Comparison of ENCODE assay signal across 22 cellular contexts in genomic region chr13:30149248-30149647, GRCh38.
DNase-seq lines count a peak whose midpoint lies in the region; ATAC-seq and TF ChIP-seq lines count a peak whose summit lies in the region.
"Had no signal": no experiment of that assay in that cellular context is flagged by ENCODE, and none has a peak within 500 bp of the region (broad histone marks: within the 10 kb centered on the region; RNA-seq: fewer than 3 reads in every experiment).

No MANE protein-coding gene starts in this region.

- H3K27me3 Mint-ChIP-seq in T-helper 2 cell treated with Interferon-gamma antibody and Interleukin-4, amounts not matched to agents 5 μg/mL and 100 μg/mL, for 36 hours (ENCODE audit: low read depth) = no peaks in the 10 kb centered on the region
- no peaks in the 10 kb centered on the region for H3K27me3 Mint-ChIP-seq in CD4-positive, alpha-beta memory T cell
- no peaks in the 10 kb centered on the region for H3K27me3 Mint-ChIP-seq in activated CD4-positive, alpha-beta memory T cell treated with anti-CD3 and anti-CD28 coated beads for 36 hours
- H3K27me3 Mint-ChIP-seq: activated B cell treated with CpG ODN at 0.5 μM for 24 hours had no signal

- intact Hi-C loops in CD4-positive, alpha-beta memory T cell (cut with micrococcal nuclease) = loop anchor here (5.0 to 10.0 kb wide), 3 partner anchors 223 to 896 kb away; partner anchors contain the start of gene USPL1
- intact Hi-C loops in activated CD4-positive, alpha-beta memory T cell treated with anti-CD3 and anti-CD28 coated beads for 36 hours (cut with micrococcal nuclease) = loop anchor here (5.0 to 10.0 kb wide), 5 partner anchors 103 to 1024 kb away; partner anchors contain the start of gene KATNAL1

- H3K4me1 Mint-ChIP-seq in T-helper 2 cell treated with Interferon-gamma antibody and Interleukin-4, amounts not matched to agents 5 μg/mL and 100 μg/mL, for 36 hours (ENCODE audit: low read depth) = peaks cover 71% of the 10 kb centered on the region
- H3K4me1 Mint-ChIP-seq in CD4-positive, alpha-beta memory T cell = peaks cover 80 to 98% (median 89%) of the 10 kb centered on the region in 4 donors
- peaks cover 90% of the 10 kb centered on the region for H3K4me1 Mint-ChIP-seq in activated CD4-positive, alpha-beta memory T cell treated with anti-CD3 and anti-CD28 coated beads for 36 hours (ENCODE audit: low read depth)

- H3K27ac Mint-ChIP-seq in T-helper 2 cell treated with Interferon-gamma antibody and Interleukin-4, amounts not matched to agents 5 μg/mL and 100 μg/mL, for 36 hours = peak overlapping the region; percentile 93
- H3K27ac Mint-ChIP-seq in CD4-positive, alpha-beta memory T cell = peak overlapping the region; percentile 90 to 98 (median 96)
- peak overlapping the region; percentile 90 for H3K27ac Mint-ChIP-seq in activated CD4-positive, alpha-beta memory T cell treated with anti-CD3 and anti-CD28 coated beads for 36 hours
- H3K27ac Mint-ChIP-seq: activated B cell treated with CpG ODN at 0.5 μM for 24 hours, mesothelial cell of epicardium, nephron had no signal

- no peaks in the 10 kb centered on the region for H3K36me3 ChIP-seq in CD4-positive, alpha-beta memory T cell (ENCODE audit: insufficient read depth, low read length)
- H3K36me3 ChIP-seq: upper lobe of right lung had no signal

- POLR2A ChIA-PET in CD4-positive, alpha-beta memory T cell (lab: Charles Lee; ENCODE audit: partially characterized antibody) = interaction anchor here (0.9 to 21.7 kb wide), 11 partner anchors 1 to 468 kb away, joined by 5 to 440 read pairs (median 12); partner anchors contain the start of genes HMGB1, UBL3 and USPL1
- POLR2A ChIA-PET in activated CD4-positive, alpha-beta memory T cell treated with anti-CD3 and anti-CD28 coated beads for 36 hours (lab: Charles Lee) = no interaction called here

- peak overlapping the region; percentile 60 for H3K27ac ChIP-seq in CD4-positive, alpha-beta memory T cell (ENCODE audit: low read depth, low read length)
- H3K27ac ChIP-seq in foreskin keratinocyte = no peak overlapping the region
- H3K27ac ChIP-seq: upper lobe of right lung had no signal

- no peak overlapping the region for H3K4me3 Mint-ChIP-seq in T-helper 2 cell treated with Interferon-gamma antibody and Interleukin-4, amounts not matched to agents 5 μg/mL and 100 μg/mL, for 36 hours
- peak overlapping the region in 5 of 8 donors; percentile 70 to 88 (median 75) for H3K4me3 Mint-ChIP-seq in CD4-positive, alpha-beta memory T cell
- no peak overlapping the region for H3K4me3 Mint-ChIP-seq in activated CD4-positive, alpha-beta memory T cell treated with anti-CD3 and anti-CD28 coated beads for 36 hours
- H3K4me3 Mint-ChIP-seq: activated B cell treated with CpG ODN at 0.5 μM for 24 hours, mesothelial cell of epicardium, nephron had no signal

- peak overlapping the region; percentile 3 to 12 for H3K4me3 ChIP-seq in CD4-positive, alpha-beta memory T cell (ENCODE audit: low read length in 2 of 2)
- H3K4me3 ChIP-seq: skin epidermis, upper lobe of right lung had no signal

- peaks cover 94% of the 10 kb centered on the region for H3K4me1 ChIP-seq in CD4-positive, alpha-beta memory T cell (ENCODE audit: insufficient read depth, low read length)
- no peaks in the 10 kb centered on the region for H3K4me1 ChIP-seq in foreskin keratinocyte
- H3K4me1 ChIP-seq: upper lobe of right lung had no signal

- H3K36me3 Mint-ChIP-seq in T-helper 2 cell treated with Interferon-gamma antibody and Interleukin-4, amounts not matched to agents 5 μg/mL and 100 μg/mL, for 36 hours (ENCODE audit: low read depth) = peaks cover 18% of the 10 kb centered on the region
- peaks cover 9 to 14% of the 10 kb centered on the region in 2 donors for H3K36me3 Mint-ChIP-seq in CD4-positive, alpha-beta memory T cell
- H3K36me3 Mint-ChIP-seq in activated CD4-positive, alpha-beta memory T cell treated with anti-CD3 and anti-CD28 coated beads for 36 hours = peaks cover 13% of the 10 kb centered on the region
- H3K36me3 Mint-ChIP-seq: mesothelial cell of epicardium had no signal

- peaks cover 16% of the 10 kb centered on the region for H3K9me3 Mint-ChIP-seq in T-helper 2 cell treated with Interferon-gamma antibody and Interleukin-4, amounts not matched to agents 5 μg/mL and 100 μg/mL, for 36 hours
- peaks cover 0 to 12% (median 6%) of the 10 kb centered on the region in 8 donors for H3K9me3 Mint-ChIP-seq in CD4-positive, alpha-beta memory T cell
- peaks cover 7% of the 10 kb centered on the region for H3K9me3 Mint-ChIP-seq in activated CD4-positive, alpha-beta memory T cell treated with anti-CD3 and anti-CD28 coated beads for 36 hours
- H3K9me3 Mint-ChIP-seq: mesothelial cell of epicardium, nephron had no signal

- ATAC-seq in foreskin keratinocyte (peak; percentile 10), HG02852 (IDR thresholded peaks at IDR 0.05; ENCODE audit: unreplicated experiment) (no peak)
- ATAC-seq: left ventricle myocardium superior, upper lobe of right lung had no signal

- no peaks in the 10 kb centered on the region for H3K27me3 ChIP-seq in CD4-positive, alpha-beta memory T cell (ENCODE audit: insufficient read depth, low read length)
- peaks cover 24% of the 10 kb centered on the region for H3K27me3 ChIP-seq in foreskin keratinocyte
- H3K27me3 ChIP-seq: upper lobe of right lung had no signal

- no peak for DNase-seq in T-helper 2 cell treated with Interferon-gamma antibody and Interleukin-4, amounts not matched to agents 5 μg/mL and 100 μg/mL, for 36 hours (ENCODE audit: low spot score)
- no peak for DNase-seq in T-helper 2 cell
- DNase-seq in CD4-positive, alpha-beta memory T cell = no peak
- peak; percentile 36 for DNase-seq in activated CD4-positive, alpha-beta memory T cell treated with anti-CD3 and anti-CD28 coated beads for 36 hours
- DNase-seq in foreskin keratinocyte = no peak
- no peak for DNase-seq in NCI-H2081 treated with DMSO at 0.1 percent for 48 hours (lab: John Stamatoyannopoulos, UW)
- DNase-seq in kidney glomerular epithelial cell (lab: John Stamatoyannopoulos, UW) = no peak
- DNase-seq: 8988T; activated B cell treated with CpG ODN at 0.5 μM for 24 hours; activated effector memory CD4-positive, alpha-beta T cell treated with Interleukin-2 at 50 U/mL for 16 hours; aorta; dermis blood vessel endothelial cell; H7; Kasumi-1; left ventricle myocardium superior; NCI-H2171; NCI-H524 treated with DMSO at 0.1 percent for 48 hours; upper lobe of right lung had no signal

- H3K9me3 ChIP-seq in CD4-positive, alpha-beta memory T cell (ENCODE audit: control insufficient read depth in 1 of 2, low read length in 2 of 2) = no peaks in the 10 kb centered on the region
- H3K9me3 ChIP-seq: upper lobe of right lung had no signal

- no peak for TF ChIP-seq CTCF in foreskin keratinocyte (conservative IDR thresholded peaks at IDR 0.05)

- CTCF ChIA-PET in CD4-positive, alpha-beta memory T cell (lab: Charles Lee; ENCODE audit: partially characterized antibody) = interaction anchor here (4.5 to 28.3 kb wide), 3 partner anchors 8 to 213 kb away, joined by 11 to 974 read pairs (median 132); no protein-coding TSS in a partner anchor
- CTCF ChIA-PET in activated CD4-positive, alpha-beta memory T cell treated with anti-CD3 and anti-CD28 coated beads for 36 hours (lab: Charles Lee) = interaction anchor here (1.6 to 10.9 kb wide), 4 partner anchors 8 to 34 kb away, joined by 5 to 147 read pairs (median 45); no protein-coding TSS in a partner anchor

Comparison
In these comparisons a context has a peak if more than half of its experiments do, and no peak if none do; other contexts are left out.
1. H3K4me3 Mint-ChIP-seq: peak in CD4-positive, alpha-beta memory T cell (5 of 8); none in T-helper 2 cell treated with Interferon-gamma antibody and Interleukin-4, amounts not matched to agents 5 μg/mL and 100 μg/mL, for 36 hours (single experiment) and activated CD4-positive, alpha-beta memory T cell treated with anti-CD3 and anti-CD28 coated beads for 36 hours (single experiment).
2. Peak in every context shown above with its lines, with median percentiles within 50 percentile points of each other: H3K27ac Mint-ChIP-seq.